ENCODE assay signal across 11 cellular contexts in the genomic region with DNA sequence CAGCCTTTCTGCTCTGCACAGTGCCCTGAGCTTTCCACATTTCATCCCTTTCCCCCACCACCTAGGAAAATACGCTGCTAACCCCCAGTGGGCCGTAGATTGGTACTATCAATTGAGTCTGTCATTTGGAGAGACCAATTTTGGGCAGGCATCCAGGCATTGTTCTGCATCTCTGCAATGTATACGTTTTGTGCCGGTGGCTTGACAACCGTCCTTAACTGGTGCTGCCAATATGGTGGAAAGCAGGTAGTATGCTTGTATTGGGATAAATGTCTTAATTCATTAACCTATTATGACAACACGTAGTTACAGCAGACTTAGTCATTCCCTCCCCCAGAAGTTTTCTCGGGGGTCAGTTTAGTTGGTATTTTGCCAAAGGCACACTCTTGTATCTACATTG. TPM values are rescaled to one million over a fixed set of nuclear protein-coding genes. Genes with fewer than 3 reads are reported as not detected.
DNase-seq lines count a peak whose midpoint lies in the region; ATAC-seq and TF ChIP-seq lines count a peak whose summit lies in the region.
"Had no signal": no experiment of that assay in that cellular context is flagged by ENCODE, and none has a peak within 500 bp of the region (broad histone marks: within the 10 kb centered on the region; RNA-seq: fewer than 3 reads in every experiment).

No MANE protein-coding gene starts in this region.

- H4K20me1 ChIP-seq in GM23338 (replicated peaks; ENCODE audit: insufficient read depth) = no peaks in the 10 kb centered on the region

- H3K36me3 ChIP-seq in GM23338 (ENCODE audit: insufficient read depth) = no peaks in the 10 kb centered on the region
- H3K36me3 ChIP-seq: heart left ventricle, pancreas had no signal

- no peaks in the 10 kb centered on the region; the same call in 1 of the 2 replicates for H3F3A ChIP-seq in GM23338 (replicated peaks; ENCODE audit: low read depth)

- H3K36me3 Mint-ChIP-seq in GM23338 (ENCODE audit: low read depth) (no peaks in the 10 kb centered on the region; the same call in 2 of the 3 replicates), mesothelial cell of epicardium (no peaks in the 10 kb centered on the region)
- peaks cover 2% of the 10 kb centered on the region for H3K36me3 Mint-ChIP-seq in activated naive CD8-positive, alpha-beta T cell treated with anti-CD3 and anti-CD28 coated beads for 36 hours

- no peak overlapping the region for H3K27ac ChIP-seq in GM23338 (ENCODE audit: low read depth)
- H3K27ac ChIP-seq: heart left ventricle, pancreas had no signal

- no peak overlapping the region for H3K27ac Mint-ChIP-seq in GM23338
- no peak overlapping the region for H3K27ac Mint-ChIP-seq in activated naive CD8-positive, alpha-beta T cell treated with anti-CD3 and anti-CD28 coated beads for 36 hours
- H3K27ac Mint-ChIP-seq in mesothelial cell of epicardium = no peak overlapping the region

- peaks cover 64% of the 10 kb centered on the region for H3K27me3 Mint-ChIP-seq in GM23338 (ENCODE audit: insufficient read depth, low read depth, poor library complexity)
- peaks cover 91% of the 10 kb centered on the region for H3K27me3 Mint-ChIP-seq in activated naive CD8-positive, alpha-beta T cell treated with anti-CD3 and anti-CD28 coated beads for 36 hours
- H3K27me3 Mint-ChIP-seq in mesothelial cell of epicardium (ENCODE audit: low read depth) = peaks cover 93% of the 10 kb centered on the region

- no peaks in the 10 kb centered on the region for H3K9me3 Mint-ChIP-seq in GM23338
- peaks cover 3% of the 10 kb centered on the region for H3K9me3 Mint-ChIP-seq in activated naive CD8-positive, alpha-beta T cell treated with anti-CD3 and anti-CD28 coated beads for 36 hours
- H3K9me3 Mint-ChIP-seq in mesothelial cell of epicardium = no peaks in the 10 kb centered on the region

- no peak for TF ChIP-seq CTCF in AG10803 (conservative IDR thresholded peaks at IDR 0.05; ENCODE audit: low read length)
- no peak for TF ChIP-seq CTCF in GM23338 (conservative IDR thresholded peaks at IDR 0.05; ENCODE audit: low read depth in 2 of 2)
- no peak for TF ChIP-seq CTCF in mesothelial cell of epicardium (IDR thresholded peaks at IDR 0.05; ENCODE audit: unreplicated experiment)

- H3K4me2 ChIP-seq in GM23338 = peak overlapping the region; percentile 99

- H3K4me1 Mint-ChIP-seq in GM23338 (peaks cover 31% of the 10 kb centered on the region), mesothelial cell of epicardium (peaks cover 21% of the 10 kb centered on the region)
- H3K4me1 Mint-ChIP-seq in activated naive CD8-positive, alpha-beta T cell treated with anti-CD3 and anti-CD28 coated beads for 36 hours = peaks cover 16% of the 10 kb centered on the region

- H3K27me3 ChIP-seq in GM23338 (ENCODE audit: insufficient read depth) = peaks cover 83% of the 10 kb centered on the region

- DNase-seq in AG10803 (ENCODE audit: low read depth) (no peak), GM23338 (ENCODE audit: low spot score) (no peak), mesothelial cell of epicardium (ENCODE audit: low spot score in 2 of 2, unreplicated experiment in 2 of 2) (no peak), ureter (ENCODE audit: low spot score) (no peak), Ammon's horn (ENCODE audit: low spot score) (no peak)
- no peak for DNase-seq in activated naive CD8-positive, alpha-beta T cell treated with anti-CD3 and anti-CD28 coated beads for 36 hours
- no peak for DNase-seq in stimulated activated naive CD4-positive, alpha-beta T cell treated with Interleukin-2 at 50 U/mL for 16 hours (lab: John Stamatoyannopoulos, UW)
- DNase-seq: DND-41 had no signal

- peak overlapping the region; percentile 79; the same call in 1 of the 2 replicates for H3K4me3 ChIP-seq in AG10803 (ENCODE audit: low read length)
- peak overlapping the region; percentile 84 for H3K4me3 ChIP-seq in GM23338

- H3K4me3 Mint-ChIP-seq in GM23338 (peak overlapping the region; percentile 88), mesothelial cell of epicardium (peak overlapping the region; percentile 79)
- H3K4me3 Mint-ChIP-seq in activated naive CD8-positive, alpha-beta T cell treated with anti-CD3 and anti-CD28 coated beads for 36 hours = peak overlapping the region; percentile 84

- H3K4me1 ChIP-seq in GM23338 (ENCODE audit: insufficient read depth) = peaks cover 32% of the 10 kb centered on the region

- H2AFZ ChIP-seq in GM23338 = no peak overlapping the region

- H3K79me2 ChIP-seq in GM23338 (replicated peaks; ENCODE audit: insufficient read depth) = no peaks in the 10 kb centered on the region

- ATAC-seq in GM23338 (no peak), HG03280 (IDR thresholded peaks at IDR 0.05; ENCODE audit: unreplicated experiment) (no peak)

- H3K9me2 ChIP-seq in GM23338 (ENCODE audit: insufficient read depth) = no peaks in the 10 kb centered on the region

TF ChIP-seq in GM23338, 12 proteins besides CTCF, POLR2A, EP300 and RAD21:
- TF ChIP-seq, protein P1, sequence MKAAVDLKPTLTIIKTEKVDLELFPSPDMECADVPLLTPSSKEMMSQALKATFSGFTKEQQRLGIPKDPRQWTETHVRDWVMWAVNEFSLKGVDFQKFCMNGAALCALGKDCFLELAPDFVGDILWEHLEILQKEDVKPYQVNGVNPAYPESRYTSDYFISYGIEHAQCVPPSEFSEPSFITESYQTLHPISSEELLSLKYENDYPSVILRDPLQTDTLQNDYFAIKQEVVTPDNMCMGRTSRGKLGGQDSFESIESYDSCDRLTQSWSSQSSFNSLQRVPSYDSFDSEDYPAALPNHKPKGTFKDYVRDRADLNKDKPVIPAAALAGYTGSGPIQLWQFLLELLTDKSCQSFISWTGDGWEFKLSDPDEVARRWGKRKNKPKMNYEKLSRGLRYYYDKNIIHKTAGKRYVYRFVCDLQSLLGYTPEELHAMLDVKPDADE (IDR thresholded peaks at IDR 0.05) = no peak
- peak; percentile 11 for TF ChIP-seq EZH2 (IDR thresholded peaks at IDR 0.05; ENCODE audit: low read depth, unreplicated experiment)
TF ChIP-seq in GM23338: peak in this region for 1.

RNA-seq across cellular contexts. Expression of a gene that starts 1.3 kb away (rescaled TPM):
- total RNA-seq in GM23338 (2014; rRNA removed; shearing (Covaris generic)) = 1.2 and 5.2 TPM in 2 replicates
- polyA plus RNA-seq in GM23338 (2016; fragmentation: Nextera tagmentation; extraction: Ambion mirVana) = 1.6 and 1.8 TPM in 2 replicates
- not detected for total RNA-seq in activated naive CD8-positive, alpha-beta T cell treated with anti-CD3 and anti-CD28 coated beads for 36 hours
- total RNA-seq in mesothelial cell of epicardium = 0.69 to 0.75 TPM (median 0.73 TPM) in 3 replicates
- total RNA-seq in ureter = 0.39 TPM

RNA-seq across cellular contexts. Expression of a gene that starts 26.7 kb away (rescaled TPM):
- total RNA-seq in GM23338 (2014; rRNA removed; shearing (Covaris generic)) = 13.7 and 14.2 TPM in 2 replicates
- polyA plus RNA-seq in GM23338 (2016; fragmentation: Nextera tagmentation; extraction: Ambion mirVana) = 7.1 and 8.9 TPM in 2 replicates
- 10 to 100 TPM; 18.6 to 19.8 TPM for total RNA-seq in activated naive CD8-positive, alpha-beta T cell treated with anti-CD3 and anti-CD28 coated beads for 36 hours
- 5.5 to 7.2 TPM (median 7.1 TPM) in 3 replicates for total RNA-seq in mesothelial cell of epicardium
- 13.1 TPM for total RNA-seq in ureter
